8 cellular contexts compared by ENCODE assay signal in genomic region chr3:9951598-9951961, GRCh38. TPM values are rescaled to one million over a fixed set of nuclear protein-coding genes. Genes with fewer than 3 reads are reported as not detected.
DNase-seq lines count a peak whose midpoint lies in the region; ATAC-seq and TF ChIP-seq lines count a peak whose summit lies in the region.

No MANE protein-coding gene starts in this region.

- no peak for TF ChIP-seq CTCF in GM06990 (IDR thresholded peaks at IDR 0.05; ENCODE audit: insufficient read depth, low read length, poor library complexity, severe bottlenecking)
- TF ChIP-seq CTCF in chondrocyte (IDR thresholded peaks at IDR 0.05) = no peak
- no peak for TF ChIP-seq CTCF in neural crest cell (conservative IDR thresholded peaks at IDR 0.05)

- H3K4me3 ChIP-seq in GM06990 (replicated peaks; ENCODE audit: low read depth, low read length) = peak overlapping the region; percentile 90

- H3K4me3 Mint-ChIP-seq in chondrocyte (ENCODE audit: unreplicated experiment) = peak overlapping the region; percentile 46
- H3K4me3 Mint-ChIP-seq in neural crest cell = peak overlapping the region; percentile 76

- no peaks in the 10 kb centered on the region for H3K27me3 Mint-ChIP-seq in chondrocyte (ENCODE audit: low read depth)
- peaks cover 4% of the 10 kb centered on the region for H3K27me3 Mint-ChIP-seq in neural crest cell (ENCODE audit: low read depth)

- peaks cover 15% of the 10 kb centered on the region for H3K4me1 Mint-ChIP-seq in chondrocyte (ENCODE audit: low read depth)
- H3K4me1 Mint-ChIP-seq in neural crest cell = no peaks in the 10 kb centered on the region

- H3K36me3 Mint-ChIP-seq in chondrocyte (ENCODE audit: low read depth) (no peaks in the 10 kb centered on the region), neural crest cell (ENCODE audit: low read depth) (no peaks in the 10 kb centered on the region)

- ATAC-seq in HG03175 (IDR thresholded peaks at IDR 0.05; ENCODE audit: unreplicated experiment) = peak; percentile 11
- no peak for ATAC-seq in GM18519 (IDR thresholded peaks at IDR 0.05; ENCODE audit: low FRiP score, unreplicated experiment)

- H3K36me3 ChIP-seq in GM06990 (ENCODE audit: control insufficient read depth, insufficient read depth, low read length) = peaks cover 16% of the 10 kb centered on the region

- DNase-seq in GM06990 (ENCODE audit: extremely low read depth, insufficient read length) (peak; percentile 39), chondrocyte (ENCODE audit: low spot score) (no peak), neural crest cell (ENCODE audit: low read depth, low spot score) (no peak), GM19238 (ENCODE audit: insufficient read length, low spot score) (no peak), putamen (ENCODE audit: low spot score) (no peak), T-helper 9 cell (no peak)

- no peaks in the 10 kb centered on the region for H3K9me3 Mint-ChIP-seq in chondrocyte (ENCODE audit: low read depth)
- no peaks in the 10 kb centered on the region for H3K9me3 Mint-ChIP-seq in neural crest cell

- H3K27ac Mint-ChIP-seq in chondrocyte (ENCODE audit: unreplicated experiment) (no peak overlapping the region), neural crest cell (ENCODE audit: unreplicated experiment) (no peak overlapping the region)

- H3K27me3 ChIP-seq in GM06990 (replicated peaks; ENCODE audit: control insufficient read depth, insufficient read depth, low read length) = no peaks in the 10 kb centered on the region

RNA-seq across cellular contexts. Expression of gene PRRT3, which starts 0.6 kb away (rescaled TPM):
- total RNA-seq in chondrocyte = 3.9 to 7.6 TPM (median 3.9 TPM) in 3 replicates
- 5.7 and 6.4 TPM in 2 replicates for total RNA-seq in neural crest cell

RNA-seq across cellular contexts. Expression of gene CRELD1, which starts 17.9 kb away (rescaled TPM):
- 26.5 to 29.9 TPM (median 28.2 TPM) in 3 replicates for total RNA-seq in chondrocyte
- 16.9 and 18.3 TPM in 2 replicates for total RNA-seq in neural crest cell

RNA-seq across cellular contexts. Expression of gene IL17RC, which starts 34.7 kb away (rescaled TPM):
- total RNA-seq in chondrocyte = 20.8 to 26.4 TPM (median 21.3 TPM) in 3 replicates
- 6.0 and 7.3 TPM in 2 replicates for total RNA-seq in neural crest cell

RNA-seq across cellular contexts. Expression of gene EMC3, which starts 35.1 kb away (rescaled TPM):
- total RNA-seq in chondrocyte = 51.5 to 60.0 TPM (median 52.9 TPM) in 3 replicates
- 39.8 and 42.6 TPM in 2 replicates for total RNA-seq in neural crest cell

RNA-seq across cellular contexts. Expression of gene IL17RE, which starts 48.9 kb away (rescaled TPM):
- 0.42 to 1.6 TPM (median 0.92 TPM) in 3 replicates for total RNA-seq in chondrocyte
- 1.4 and 1.7 TPM in 2 replicates for total RNA-seq in neural crest cell
